Comparison of ENCODE assay signal across 1 cellular context in genomic region chr3:61893840-61894566, GRCh38.
TF ChIP-seq lines count a peak whose summit lies in the region.

No MANE protein-coding gene starts in this region.

TF ChIP-seq in GM23338, 12 proteins besides CTCF, POLR2A, EP300 and RAD21 (continued from another document):
- TF ChIP-seq ZNF462 (CRISPR knock-in tag; IDR thresholded peaks at IDR 0.05): no peak
- no peak for TF ChIP-seq EZH2 (IDR thresholded peaks at IDR 0.05; ENCODE audit: low read depth, unreplicated experiment)
TF ChIP-seq in GM23338: peak in this region for 0.
